ENCODE assay signal across 22 cellular contexts in genomic region chr20:29742699-29743100, GRCh38.
A peak's percentile ranks its signal among the peaks of the same experiment; 100 is the strongest.
DNase-seq lines count a peak whose midpoint lies in the region; ATAC-seq, FAIRE-seq and TF ChIP-seq lines count a peak whose summit lies in the region.
"Had no signal": no experiment of that assay in that cellular context is flagged by ENCODE, and none has a peak within 500 bp of the region (broad histone marks: within the 10 kb centered on the region; RNA-seq: fewer than 3 reads in every experiment).

No MANE protein-coding gene starts in this region.

- TF ChIP-seq CTCF in HepG2 (CRISPR knock-in tag; IDR thresholded peaks at IDR 0.05), result no peak

- no TSS peak for BruUV-seq in HepG2 (replicated peaks; lab: Mats Ljungman, UMichigan)

- no peak overlapping the region for H3K4me2 ChIP-seq in HepG2 (ENCODE audit: low read depth, low read length)
- H3K4me2 ChIP-seq: A549, GM23338 had no signal

- no peak overlapping the region for H3K9ac ChIP-seq in HepG2 (ENCODE audit: insufficient read depth, low read depth, low read length)

- no peak overlapping the region for H2AFZ ChIP-seq in HepG2 (ENCODE audit: low read length)
- H2AFZ ChIP-seq: GM23338 had no signal

- CTCF ChIA-PET in HepG2 (lab: Yijun Ruan, JAX; ENCODE audit: low intra/inter-chr PET ratio, low total read pairs), result no interaction called here

- no peaks in the 10 kb centered on the region for H3K79me2 ChIP-seq in HepG2 (ENCODE audit: insufficient read depth, low read length)

- H3K36me3 ChIP-seq in HepG2 (replicated peaks in 1 of 2; ENCODE audit: control insufficient read depth in 1 of 2, insufficient read depth in 2 of 2, low read length in 2 of 2), result no peaks in the 10 kb centered on the region

- H3K27ac ChIP-seq in HepG2 (ENCODE audit: extremely low read length, insufficient read depth, low read length), result no peak overlapping the region
- H3K27ac ChIP-seq: A549, SK-N-MC had no signal

- POLR2A ChIA-PET in HepG2 (lab: Yijun Ruan, JAX), result no interaction called here

- TF ChIP-seq POLR2A in HepG2 (IDR thresholded peaks at IDR 0.05; ENCODE audit: insufficient read depth in 1 of 2, low read depth in 2 of 2, low read length in 2 of 2), result no peak

- 90% methylated on average over 41 of the region's 41 CpGs for WGBS in HepG2 (ENCODE audit: low lambda C conversion rate)

- H3K9me3 Mint-ChIP-seq in stimulated activated naive CD8-positive, alpha-beta T cell treated with anti-CD3 and anti-CD28 coated beads, Interleukin-15, amount 100 ng/mL, for 72 hours, result peaks cover 0 to 16% of the 10 kb centered on the region in 2 donors

- no peaks in the 10 kb centered on the region for H4K20me1 ChIP-seq in HepG2 (ENCODE audit: insufficient read depth, low read length)

- no peaks in the 10 kb centered on the region for H3K36me3 Mint-ChIP-seq in T-helper 17 cell (ENCODE audit: low read depth)
- H3K36me3 Mint-ChIP-seq: CD4-positive, CD25-positive, alpha-beta regulatory T cell had no signal

- no peak for DNase-seq in stimulated activated naive CD8-positive, alpha-beta T cell treated with anti-CD3 and anti-CD28 coated beads, Interleukin-15, Interleukin-2, amounts not matched to agents 100 U/mL and 50 U/mL, for 24 hours
- no peak for DNase-seq in stimulated activated naive CD8-positive, alpha-beta T cell treated with anti-CD3 and anti-CD28 coated beads, Interleukin-15, amount 100 ng/mL, for 72 hours
- DNase-seq in T-helper 17 cell (no peak), HepG2 (ENCODE audit: low spot score) (no peak), GF-D8 (lab: John Stamatoyannopoulos, UW) (no peak), NCI-H2081 (lab: John Stamatoyannopoulos, UW) (no peak)
- DNase-seq: CD4-positive, CD25-positive, alpha-beta regulatory T cell; COR-L47; DMS 273 treated with DMSO at 0.1 percent for 48 hours; DMS79 treated with DMSO at 0.1 percent for 48 hours; Karpas-422; NCI-H1694; NCI-H2081 treated with DMSO at 0.1 percent for 48 hours; NCI-H446 treated with DMSO at 0.1 percent for 48 hours; NCI-H526 treated with DMSO at 0.1 percent for 48 hours; SHP77 treated with DMSO at 0.1 percent for 48 hours had no signal

- peak; percentile 19 for ATAC-seq in stimulated activated naive CD8-positive, alpha-beta T cell treated with anti-CD3 and anti-CD28 coated beads, Interleukin-15, Interleukin-2, amounts not matched to agents 100 U/mL and 50 U/mL, for 24 hours
- ATAC-seq in stimulated activated naive CD8-positive, alpha-beta T cell treated with anti-CD3 and anti-CD28 coated beads, Interleukin-15, amount 100 ng/mL, for 72 hours, result no peak
- ATAC-seq in T-helper 17 cell, result no peak
- ATAC-seq in HepG2, result peak; percentile 46; the same call in 2 of the 3 replicates
- no peak for ATAC-seq in GM21717 (IDR thresholded peaks at IDR 0.05; ENCODE audit: unreplicated experiment)
- ATAC-seq: A549, GM23338 had no signal

- no peak for TF ChIP-seq RAD21 in HepG2 (CRISPR knock-in tag; IDR thresholded peaks at IDR 0.05)

- no peaks in the 10 kb centered on the region for H3K4me1 Mint-ChIP-seq in stimulated activated naive CD8-positive, alpha-beta T cell treated with anti-CD3 and anti-CD28 coated beads, Interleukin-15, amount 100 ng/mL, for 72 hours
- H3K4me1 Mint-ChIP-seq in T-helper 17 cell, result no peaks in the 10 kb centered on the region
- H3K4me1 Mint-ChIP-seq: B cell; CD4-positive, CD25-positive, alpha-beta regulatory T cell; GM23338 had no signal

- in situ Hi-C loops in HepG2 (cut with HindIII; ENCODE audit: extremely low pct_ligation_motif_present, low pct_unique_long_range_greater_than_20kb), result no loop called here

- H3K4me3 Mint-ChIP-seq in stimulated activated naive CD8-positive, alpha-beta T cell treated with anti-CD3 and anti-CD28 coated beads, Interleukin-15, amount 100 ng/mL, for 72 hours, result no peak overlapping the region
- H3K4me3 Mint-ChIP-seq in T-helper 17 cell, result peak overlapping the region; percentile 33
- H3K4me3 Mint-ChIP-seq: B cell; CD4-positive, CD25-positive, alpha-beta regulatory T cell; GM23338 had no signal

- no peak for FAIRE-seq in HepG2 (lab: Jason Lieb, UNC)
- FAIRE-seq: A549, GM12891 had no signal

- no peaks in the 10 kb centered on the region for H3K9me3 ChIP-seq in T-helper 17 cell (ENCODE audit: control insufficient read depth, low read length, poor library complexity, severe bottlenecking)
- peaks cover 71% of the 10 kb centered on the region for H3K9me3 ChIP-seq in HepG2 (ENCODE audit: low read length)
- H3K9me3 ChIP-seq: A549 had no signal

- H3K4me3 ChIP-seq in HepG2 (replicated peaks in 1 of 3; ENCODE audit: insufficient read depth in 1 of 3, low read depth in 2 of 3, low read length in 3 of 3), result no peak overlapping the region
- H3K4me3 ChIP-seq: A549, GM23338, SK-N-MC had no signal

- H3K27me3 ChIP-seq in HepG2 (ENCODE audit: control insufficient read depth in 1 of 2, insufficient read depth in 2 of 2, low read length in 2 of 2), result no peaks in the 10 kb centered on the region

- no peaks in the 10 kb centered on the region for H3K4me1 ChIP-seq in HepG2 (ENCODE audit: insufficient read depth, low read length)
- H3K4me1 ChIP-seq: A549 had no signal

- intact Hi-C loops in HepG2 (cut with micrococcal nuclease; ENCODE audit: unreplicated experiment), result no loop called here

- no peaks in the 10 kb centered on the region for H3K27me3 Mint-ChIP-seq in stimulated activated naive CD8-positive, alpha-beta T cell treated with anti-CD3 and anti-CD28 coated beads, Interleukin-15, amount 100 ng/mL, for 72 hours
- H3K27me3 Mint-ChIP-seq in T-helper 17 cell, result no peaks in the 10 kb centered on the region
- H3K27me3 Mint-ChIP-seq: CD4-positive, CD25-positive, alpha-beta regulatory T cell had no signal

- TF ChIP-seq EP300 in HepG2 (IDR thresholded peaks at IDR 0.05; ENCODE audit: low read depth in 2 of 2, low read length in 2 of 2) (no peak), HepG2 (CRISPR knock-in tag; IDR thresholded peaks at IDR 0.05; ENCODE audit: borderline replicate concordance) (no peak)

- no peak overlapping the region for H3K27ac Mint-ChIP-seq in stimulated activated naive CD8-positive, alpha-beta T cell treated with anti-CD3 and anti-CD28 coated beads, Interleukin-15, amount 100 ng/mL, for 72 hours
- no peak overlapping the region for H3K27ac Mint-ChIP-seq in T-helper 17 cell
- H3K27ac Mint-ChIP-seq: B cell; CD4-positive, CD25-positive, alpha-beta regulatory T cell; GM23338 had no signal

TF ChIP-seq in HepG2, 621 proteins besides CTCF, POLR2A, EP300 and RAD21:
- TF ChIP-seq NR3C1 (CRISPR knock-in tag; IDR thresholded peaks at IDR 0.05) (0 out of 2 replicates have a peak, but pooled peaks have one; percentile 31), GLI4 (CRISPR knock-in tag; IDR thresholded peaks at IDR 0.05; ENCODE audit: borderline replicate concordance) (no peak)

Comparison
In these comparisons a context has a peak if more than half of its experiments do, and no peak if none do; other contexts are left out.
1. ATAC-seq: peak in stimulated activated naive CD8-positive, alpha-beta T cell treated with anti-CD3 and anti-CD28 coated beads, Interleukin-15, Interleukin-2, amounts not matched to agents 100 U/mL and 50 U/mL, for 24 hours (single experiment) and HepG2 (single experiment); none in stimulated activated naive CD8-positive, alpha-beta T cell treated with anti-CD3 and anti-CD28 coated beads, Interleukin-15, amount 100 ng/mL, for 72 hours (single experiment), T-helper 17 cell (single experiment) and GM21717 (single experiment).